ENCODE assay signal across 8 cellular contexts in genomic region chr10:89302628-89303027, GRCh38. TPM values are rescaled to one million over a fixed set of nuclear protein-coding genes. Genes with fewer than 3 reads are reported as not detected.
DNase-seq lines count a peak whose midpoint lies in the region; ATAC-seq, FAIRE-seq and TF ChIP-seq lines count a peak whose summit lies in the region.

No MANE protein-coding gene starts in this region.

- no peaks in the 10 kb centered on the region for H3K9me2 ChIP-seq in PC-9 (ENCODE audit: insufficient read depth)

- no peak overlapping the region for H3K4me3 Mint-ChIP-seq in WTC11

- POLR2A ChIA-PET in PC-9 (lab: Charles Lee; ENCODE audit: unreplicated experiment) (interaction anchor here (0.5 to 0.7 kb wide), 3 partner anchors 25 to 384 kb away, joined by 3 to 4 read pairs (median 3); partner anchors contain the start of gene IFIT3), WTC11 (lab: Charles Lee) (no interaction called here)

- no peaks in the 10 kb centered on the region; the same call in 1 of the 2 replicates for H3K9me3 Mint-ChIP-seq in WTC11

- H3K9me3 ChIP-seq in PC-9 (ENCODE audit: insufficient read depth, low read depth): no peaks in the 10 kb centered on the region; the same call in 1 of the 2 replicates
- no peaks in the 10 kb centered on the region for H3K9me3 ChIP-seq in esophagus (ENCODE audit: control insufficient read depth in 2 of 2, insufficient read depth in 1 of 2, low read depth in 1 of 2, low read length in 1 of 2)
- no peaks in the 10 kb centered on the region for H3K9me3 ChIP-seq in prostate gland

- no peaks in the 10 kb centered on the region for H3K36me3 Mint-ChIP-seq in WTC11

- ATAC-seq in GM18868 (IDR thresholded peaks at IDR 0.05; ENCODE audit: unreplicated experiment): no peak
- no peak; the same call in 1 of the 2 replicates for ATAC-seq in WTC11

- H3K79me2 ChIP-seq in PC-9 (ENCODE audit: low read depth): no peaks in the 10 kb centered on the region

- TF ChIP-seq POLR2A in prostate gland (IDR thresholded peaks at IDR 0.05): no peak

- no peak for FAIRE-seq in urothelium cell line (lab: Jason Lieb, UNC)

- BruUV-seq in PC-9 (replicated peaks; lab: Mats Ljungman, UMichigan): no TSS peak

- no peaks in the 10 kb centered on the region for H3K27me3 Mint-ChIP-seq in WTC11 (ENCODE audit: low read depth)

- no peaks in the 10 kb centered on the region for H4K20me1 ChIP-seq in PC-9 (ENCODE audit: insufficient read depth)

- peaks cover 37% of the 10 kb centered on the region for H3K4me1 ChIP-seq in PC-9 (replicated peaks; ENCODE audit: insufficient read depth)
- H3K4me1 ChIP-seq in esophagus (ENCODE audit: control insufficient read depth in 2 of 2, insufficient read depth in 2 of 2, low read length in 1 of 2): peaks cover 2 to 3% of the 10 kb centered on the region in 2 donors
- H3K4me1 ChIP-seq in prostate gland (replicated peaks): peaks cover 4% of the 10 kb centered on the region

- H3K27ac ChIP-seq in PC-9 (peak overlapping the region; percentile 89), esophagus (ENCODE audit: low read depth in 2 of 2, low read length in 1 of 2) (peak overlapping the region; percentile 34 to 35), prostate gland (peak overlapping the region; percentile 80 to 85)

- whole genome bisulfite sequencing in esophagus, 2 donors: 19 to 24% methylated on average over 3 of the region's 3 CpGs
- WGBS in prostate gland: 23% methylated on average over 3 of the region's 3 CpGs

- intact Hi-C loops in PC-9 (cut with micrococcal nuclease; ENCODE audit: unreplicated experiment): no loop called here
- intact Hi-C loops in prostate gland (cut with DNase I): no loop called here

- no peak overlapping the region for H3K27ac Mint-ChIP-seq in WTC11

- peak; percentile 34 for DNase-seq in EL
- peak; percentile 22 to 72 for DNase-seq in PC-9
- DNase-seq in prostate gland (ENCODE audit: low spot score): no peak
- DNase-seq in WTC11 (ENCODE audit: low spot score): no peak
- DNase-seq in COLO668 (lab: John Stamatoyannopoulos, UW; ENCODE audit: unreplicated experiment): no peak
- DNase-seq in urothelium cell line (ENCODE audit: low spot score): no peak

- H3K27me3 ChIP-seq in PC-9 (ENCODE audit: insufficient read depth, low read depth) (no peaks in the 10 kb centered on the region), esophagus (ENCODE audit: control insufficient read depth in 1 of 2, insufficient read depth in 2 of 2, low read length in 2 of 2) (no peaks in the 10 kb centered on the region), prostate gland (replicated peaks; ENCODE audit: insufficient read depth) (no peaks in the 10 kb centered on the region)

- H2AFZ ChIP-seq in PC-9: peak overlapping the region; percentile 79; the same call in 1 of the 2 replicates

- H3K4me2 ChIP-seq in PC-9: peak overlapping the region; percentile 77

- TF ChIP-seq CTCF in PC-9 (conservative IDR thresholded peaks at IDR 0.05) (no peak), prostate gland (IDR thresholded peaks at IDR 0.05) (no peak), WTC11 (IDR thresholded peaks at IDR 0.05) (no peak)

- peaks cover 16% of the 10 kb centered on the region for H3K4me1 Mint-ChIP-seq in WTC11

- CTCF ChIA-PET in PC-9 (lab: Charles Lee) (interaction anchor here (0.7 kb wide), 1 partner anchor 114 kb away, joined by 9 read pairs; no protein-coding TSS in a partner anchor), WTC11 (lab: Charles Lee) (interaction anchor here (0.9 to 1.7 kb wide), 3 partner anchors 67 to 233 kb away, joined by 3 to 11 read pairs (median 4); partner anchors contain the start of gene SLC16A12)

- H3K4me3 ChIP-seq in PC-9 (peak overlapping the region; percentile 59), esophagus (ENCODE audit: low read depth in 1 of 2, low read length in 2 of 2) (peak overlapping the region; percentile 20 to 65), prostate gland (peak overlapping the region; percentile 36 to 42)

- peaks cover 12% of the 10 kb centered on the region; the same call in 1 of the 2 replicates for H3F3A ChIP-seq in PC-9 (ENCODE audit: insufficient read depth, low read depth)

- H3K36me3 ChIP-seq in PC-9 (ENCODE audit: low read depth): peaks cover 6% of the 10 kb centered on the region; the same call in 1 of the 2 replicates
- peaks cover 3 to 4% of the 10 kb centered on the region in 2 donors for H3K36me3 ChIP-seq in esophagus (ENCODE audit: control insufficient read depth in 2 of 2, insufficient read depth in 2 of 2, low read length in 1 of 2)
- no peaks in the 10 kb centered on the region for H3K36me3 ChIP-seq in prostate gland

TF ChIP-seq in WTC11, 78 proteins besides CTCF, POLR2A, EP300 and RAD21 (continues in another document):
- TF ChIP-seq AR (CRISPR knock-in tag; IDR thresholded peaks at IDR 0.05): no peak
- no peak for TF ChIP-seq SP1 (CRISPR knock-in tag; conservative IDR thresholded peaks at IDR 0.05)
- TF ChIP-seq MXD4 (CRISPR knock-in tag; IDR thresholded peaks at IDR 0.05; ENCODE audit: borderline replicate concordance): no peak
- TF ChIP-seq CDX4 (CRISPR knock-in tag; IDR thresholded peaks at IDR 0.05; ENCODE audit: borderline replicate concordance): no peak
- no peak for TF ChIP-seq ZNF416 (CRISPR knock-in tag; IDR thresholded peaks at IDR 0.05)
- TF ChIP-seq HMGXB4 (CRISPR knock-in tag; IDR thresholded peaks at IDR 0.05): no peak
- TF ChIP-seq SMAD3 (CRISPR knock-in tag; IDR thresholded peaks at IDR 0.05; ENCODE audit: borderline replicate concordance): no peak
- TF ChIP-seq E2F1 (CRISPR knock-in tag; IDR thresholded peaks at IDR 0.05): no peak

RNA-seq across cellular contexts. Expression of gene IFIT2, which starts 0.8 kb away (rescaled TPM):
- total RNA-seq in PC-9 (2021) (3.6 and 4.4 TPM in 2 replicates), prostate gland (1 to 10 TPM; 4.1 TPM), WTC11 (2021) (0.07 to 0.15 TPM (median 0.14 TPM) in 3 replicates)
- 1 to 10 TPM in 1 of 2 donors, under 1 TPM in 1; 0.94 to 1.1 TPM for polyA plus RNA-seq in esophagus

RNA-seq across cellular contexts. Expression of gene IFIT3, which starts 25.2 kb away (rescaled TPM):
- total RNA-seq in PC-9 (2021) (6.2 and 7.2 TPM in 2 replicates), prostate gland (1 to 10 TPM; 6.4 to 9.5 TPM), WTC11 (2021) (0.14 to 0.42 TPM (median 0.39 TPM) in 3 replicates)
- polyA plus RNA-seq in esophagus: 1 to 10 TPM; 1.4 to 2.6 TPM

RNA-seq across cellular contexts. Expression of gene LIPA, which starts 51.1 kb away (rescaled TPM):
- total RNA-seq in PC-9 (2021) (32.4 and 45.2 TPM in 2 replicates), prostate gland (10 to 100 TPM; 25.6 to 37.2 TPM), WTC11 (2021) (32.9 to 47.3 TPM (median 37.8 TPM) in 3 replicates)
- 10 to 100 TPM in 1 of 2 donors, 1 to 10 TPM in 1; 7.8 to 17.3 TPM for polyA plus RNA-seq in esophagus

Comparison
In these comparisons a context has a peak if more than half of its experiments do, and no peak if none do; other contexts are left out.
1. DNase-seq: peak in EL (single experiment) and PC-9 (2 of 2); none in prostate gland (single experiment), WTC11 (single experiment), COLO668 (single experiment) and urothelium cell line (single experiment).
2. H3K27ac ChIP-seq: peak in every context shown above with its lines; median percentile 89 in PC-9; 82 in prostate gland; 34 in esophagus.
3. Peak in every context shown above with its lines, with median percentiles within 50 percentile points of each other: H3K4me3 ChIP-seq.